ENCODE assay signal across 14 cellular contexts in genomic region chr5:135662104-135662503, GRCh38.
A peak's percentile ranks its signal among the peaks of the same experiment; 100 is the strongest.
DNase-seq lines count a peak whose midpoint lies in the region; ATAC-seq and TF ChIP-seq lines count a peak whose summit lies in the region.
"Had no signal": no experiment of that assay in that cellular context is flagged by ENCODE, and none has a peak within 500 bp of the region (broad histone marks: within the 10 kb centered on the region; RNA-seq: fewer than 3 reads in every experiment).

No MANE protein-coding gene starts in this region.

- TF ChIP-seq CTCF in esophagus muscularis mucosa (IDR thresholded peaks at IDR 0.05) (no peak), coronary artery (IDR thresholded peaks at IDR 0.05) (no peak)

- no peak for ATAC-seq in HG03280 (IDR thresholded peaks at IDR 0.05; ENCODE audit: unreplicated experiment)

- H3K27ac ChIP-seq in esophagus muscularis mucosa (replicated peaks in 1 of 4) (no peak overlapping the region), coronary artery (no peak overlapping the region)
- H3K27ac ChIP-seq: C4-2B, Peyer's patch had no signal

- WGBS in esophagus muscularis mucosa = 65% methylated on average over 3 of the region's 3 CpGs

- peaks cover 0 to 6% (median 2%) of the 10 kb centered on the region in 4 donors for H3K9me3 ChIP-seq in esophagus muscularis mucosa
- H3K9me3 ChIP-seq: Peyer's patch had no signal

- H3K36me3 ChIP-seq in esophagus muscularis mucosa = no peaks in the 10 kb centered on the region
- H3K36me3 ChIP-seq: Peyer's patch had no signal

- H3K4me3 ChIP-seq in esophagus muscularis mucosa (no peak overlapping the region), coronary artery (no peak overlapping the region)
- H3K4me3 ChIP-seq: Peyer's patch had no signal

- intact Hi-C loops in esophagus muscularis mucosa (cut with DNase I) = no loop called here

- no peak for TF ChIP-seq EP300 in esophagus muscularis mucosa (IDR thresholded peaks at IDR 0.05)

- H3K4me1 ChIP-seq in esophagus muscularis mucosa = no peaks in the 10 kb centered on the region
- H3K4me1 ChIP-seq: Peyer's patch had no signal

- H3K27me3 ChIP-seq in esophagus muscularis mucosa = no peaks in the 10 kb centered on the region
- H3K27me3 ChIP-seq: Peyer's patch had no signal

- no peak for TF ChIP-seq POLR2A in esophagus muscularis mucosa (IDR thresholded peaks at IDR 0.05; ENCODE audit: low read depth)

- DNase-seq in NCI-H748 (lab: John Stamatoyannopoulos, UW; ENCODE audit: unreplicated experiment) = peak; percentile 19
- DNase-seq in NCI-H748 treated with DMSO at 0.1 percent for 48 hours (lab: John Stamatoyannopoulos, UW) = no peak
- DNase-seq in NCI-H69 (lab: John Stamatoyannopoulos, UW) = peak; percentile 88
- DNase-seq in esophagus muscularis mucosa (ENCODE audit: extremely low spot score) = peak; percentile 45
- no peak for DNase-seq in 8988T
- no peak for DNase-seq in coronary artery (ENCODE audit: low spot score)
- DNase-seq: DND-41; KG1; NCI-H2029; NCI-H524 treated with DMSO at 0.1 percent for 48 hours; NK-92 treated with Interleukin-12 subunit alpha and Interleukin-12 subunit beta, amount 100 ng/mL, for 24 hours; Peyer's patch had no signal

Comparison
In these comparisons a context has a peak if more than half of its experiments do, and no peak if none do; other contexts are left out.
1. DNase-seq: peak in NCI-H748 (single experiment), NCI-H69 (single experiment) and esophagus muscularis mucosa (single experiment); none in NCI-H748 treated with DMSO at 0.1 percent for 48 hours (single experiment), 8988T (single experiment) and coronary artery (single experiment).